8 cellular contexts compared by ENCODE assay signal in genomic region chr11:47407746-47408590, GRCh38. TPM values are rescaled to one million over a fixed set of nuclear protein-coding genes. Genes with fewer than 3 reads are reported as not detected.
DNase-seq lines count a peak whose midpoint lies in the region; ATAC-seq lines count a peak whose summit lies in the region.

TSS of gene SLC39A13 (plus strand) at chr11:47408590. CDS start at chr11:47410095, 1,505 bp downstream.

- H3K27me3 Mint-ChIP-seq in naive thymus-derived CD8-positive, alpha-beta T cell, result no peaks in the 10 kb centered on the region
- H3K27me3 Mint-ChIP-seq in stimulated activated naive B cell treated with anti-CD40 and anti-IgM and Interleukin-4, amounts not matched to agents 10 μg/mL and 1 μg/mL and 100 μg/mL, for 72 hours, result no peaks in the 10 kb centered on the region

- H3K27ac Mint-ChIP-seq in naive thymus-derived CD8-positive, alpha-beta T cell, result peak within 1 kb of the TSS; percentile 92 to 97 (median 96)
- H3K27ac Mint-ChIP-seq in stimulated activated naive B cell treated with anti-CD40 and anti-IgM and Interleukin-4, amounts not matched to agents 10 μg/mL and 1 μg/mL and 100 μg/mL, for 72 hours, result peak within 1 kb of the TSS; percentile 97

- ATAC-seq in naive thymus-derived CD8-positive, alpha-beta T cell, result peak; percentile 86 to 91
- ATAC-seq in stimulated activated naive B cell treated with anti-CD40 and anti-IgM and Interleukin-4, amounts not matched to agents 10 μg/mL and 1 μg/mL and 100 μg/mL, for 72 hours (replicated peaks), result peak; percentile 89 to 90

- peak; percentile 97 for DNase-seq in EL
- peak; percentile 92 for DNase-seq in GOT3 (lab: John Stamatoyannopoulos, UW)
- peak; percentile 95 for DNase-seq in LHCN-M2 (ENCODE audit: low read depth)
- DNase-seq in RPMI8226, result peak; percentile 93
- peak; percentile 81 to 93 for DNase-seq in activated T-helper 1 cell treated with anti-CD3 and anti-CD28 coated beads, Interleukin-2, amount 50 U/mL, for 16 hours (ENCODE audit: low read depth in 1 of 2, low spot score in 1 of 2)
- peak; percentile 97 for DNase-seq in fibroblast of gingiva (ENCODE audit: low read depth)
- peak; percentile 79 to 93 (median 90) for DNase-seq in naive thymus-derived CD8-positive, alpha-beta T cell
- DNase-seq in stimulated activated naive B cell treated with anti-CD40 and anti-IgM and Interleukin-4, amounts not matched to agents 10 μg/mL and 1 μg/mL and 100 μg/mL, for 72 hours, result peak; percentile 98

- H3K4me3 Mint-ChIP-seq in naive thymus-derived CD8-positive, alpha-beta T cell, result peak within 1 kb of the TSS; percentile 89 to 96 (median 92)
- H3K4me3 Mint-ChIP-seq in stimulated activated naive B cell treated with anti-CD40 and anti-IgM and Interleukin-4, amounts not matched to agents 10 μg/mL and 1 μg/mL and 100 μg/mL, for 72 hours, result peak within 1 kb of the TSS; percentile 94 to 99

- POLR2A ChIA-PET in naive thymus-derived CD8-positive, alpha-beta T cell (lab: Charles Lee), result interaction anchor here (0.6 to 5.9 kb wide), 15 partner anchors 8 to 230 kb away, joined by 3 to 57 read pairs (median 5); partner anchors contain the start of genes ACP2, PSMC3 and SPI1

- peaks cover 5 to 30% (median 26%) of the 10 kb centered on the region in 4 donors for H3K4me1 Mint-ChIP-seq in naive thymus-derived CD8-positive, alpha-beta T cell
- peaks cover 25 to 39% of the 10 kb centered on the region in 2 donors for H3K4me1 Mint-ChIP-seq in stimulated activated naive B cell treated with anti-CD40 and anti-IgM and Interleukin-4, amounts not matched to agents 10 μg/mL and 1 μg/mL and 100 μg/mL, for 72 hours

- H3K9me3 Mint-ChIP-seq in naive thymus-derived CD8-positive, alpha-beta T cell, result no peaks in the 10 kb centered on the region
- H3K9me3 Mint-ChIP-seq in stimulated activated naive B cell treated with anti-CD40 and anti-IgM and Interleukin-4, amounts not matched to agents 10 μg/mL and 1 μg/mL and 100 μg/mL, for 72 hours, result no peaks in the 10 kb centered on the region

- peaks cover 0 to 4% (median 0%) of the 10 kb centered on the region in 3 donors for H3K36me3 Mint-ChIP-seq in naive thymus-derived CD8-positive, alpha-beta T cell
- peaks cover 2 to 5% of the 10 kb centered on the region in 2 donors for H3K36me3 Mint-ChIP-seq in stimulated activated naive B cell treated with anti-CD40 and anti-IgM and Interleukin-4, amounts not matched to agents 10 μg/mL and 1 μg/mL and 100 μg/mL, for 72 hours

RNA-seq across cellular contexts. Expression of gene SLC39A13, which starts in this region (rescaled TPM):
- 157 and 159 TPM in 2 replicates for total RNA-seq in LHCN-M2 (2014; rRNA removed)
- 107 TPM for polyA plus RNA-seq in LHCN-M2 (2012)
- total RNA-seq in naive thymus-derived CD8-positive, alpha-beta T cell, result 10 to 100 TPM; 63.2 to 63.9 TPM
- polyA plus RNA-seq in naive thymus-derived CD8-positive, alpha-beta T cell, result 10 to 100 TPM; 23.8 to 41.9 (median 24.4) TPM

Comparison
In these comparisons a context has a peak if more than half of its experiments do, and no peak if none do; other contexts are left out.
1. Peak in every context shown above with its lines: DNase-seq and ATAC-seq.